ENCODE assay signal across 16 cellular contexts in the genomic region with DNA sequence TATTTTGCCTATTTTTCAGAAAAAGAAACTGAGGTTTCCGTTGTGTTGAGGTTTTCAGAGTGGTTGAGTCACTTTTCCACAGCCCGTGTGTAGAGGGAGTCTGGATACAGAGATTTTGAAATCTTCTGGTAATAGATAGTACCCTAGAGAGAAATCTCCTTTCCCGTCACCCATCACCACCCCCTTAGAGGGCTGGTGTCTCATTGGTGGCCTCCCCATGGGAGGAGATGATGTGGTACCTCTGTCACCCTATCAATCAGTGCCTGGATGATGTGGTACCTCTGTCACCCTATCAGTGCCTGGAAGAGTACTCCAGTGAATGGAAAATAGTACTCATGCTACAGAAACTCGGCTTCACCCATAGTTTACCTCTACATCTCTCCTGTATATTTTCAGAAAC. TPM values are rescaled to one million over a fixed set of nuclear protein-coding genes. Genes with fewer than 3 reads are reported as not detected.
DNase-seq lines count a peak whose midpoint lies in the region; ATAC-seq, FAIRE-seq and TF ChIP-seq lines count a peak whose summit lies in the region.
"Had no signal": no experiment of that assay in that cellular context is flagged by ENCODE, and none has a peak within 500 bp of the region (broad histone marks: within the 10 kb centered on the region; RNA-seq: fewer than 3 reads in every experiment).

No MANE protein-coding gene starts in this region.

- peaks cover 32% of the 10 kb centered on the region for H3K4me1 ChIP-seq in astrocyte (ENCODE audit: insufficient read depth, low read length)
- peaks cover 12% of the 10 kb centered on the region for H3K4me1 ChIP-seq in mesenchymal stem cell (ENCODE audit: control insufficient read depth, insufficient read depth, low read depth, low read length)

- no peaks in the 10 kb centered on the region for H3K9me3 ChIP-seq in astrocyte (ENCODE audit: insufficient read depth, low read depth, low read length)
- H3K9me3 ChIP-seq in mesenchymal stem cell (ENCODE audit: control insufficient read depth, low read length) = peaks cover 3% of the 10 kb centered on the region

- no peak overlapping the region for H2BK120ac ChIP-seq in mesenchymal stem cell (ENCODE audit: low read depth, low read length)

- 100% methylated on average over 1 of the region's 4 CpGs for WGBS in mesenchymal stem cell

- FAIRE-seq in astrocyte (lab: Jason Lieb, UNC) = no peak
- FAIRE-seq: H1, HepG2, urothelium cell line had no signal

- H3K4me1 Mint-ChIP-seq in activated T-cell treated with anti-CD3 and anti-CD28 coated beads, Interleukin-2, amount 50 U/mL, for 72 hours (ENCODE audit: low read depth) = peaks cover 21% of the 10 kb centered on the region
- H3K4me1 Mint-ChIP-seq in astrocyte (ENCODE audit: low read depth, unreplicated experiment) = peaks cover 23% of the 10 kb centered on the region

- H3K9me3 Mint-ChIP-seq in activated T-cell treated with anti-CD3 and anti-CD28 coated beads, Interleukin-2, amount 50 U/mL, for 72 hours = peaks cover 0 to 5% of the 10 kb centered on the region in 2 donors
- peaks cover 14% of the 10 kb centered on the region for H3K9me3 Mint-ChIP-seq in astrocyte (ENCODE audit: unreplicated experiment)

- H3K36me3 ChIP-seq in astrocyte (ENCODE audit: insufficient read depth, low read length) (no peaks in the 10 kb centered on the region), mesenchymal stem cell (ENCODE audit: control insufficient read depth in 1 of 2, insufficient read depth in 2 of 2, low read depth in 1 of 2, low read length in 2 of 2) (no peaks in the 10 kb centered on the region)

- H3K27ac ChIP-seq in astrocyte (ENCODE audit: low read depth, low read length) (peak overlapping the region; percentile 68), mesenchymal stem cell (ENCODE audit: low read length, poor library complexity, severe bottlenecking) (no peak overlapping the region), temporal lobe (ENCODE audit: low read depth, low read length) (peak overlapping the region; percentile 63)

- peak overlapping the region; percentile 23 for H3K9ac ChIP-seq in astrocyte (ENCODE audit: low read length)
- H3K9ac ChIP-seq in mesenchymal stem cell (ENCODE audit: low read length) = peak overlapping the region; percentile 54

- H3K4me2 ChIP-seq in astrocyte (ENCODE audit: low read length) = peak overlapping the region; percentile 76
- H3K4me2 ChIP-seq in mesenchymal stem cell (ENCODE audit: low read length, poor library complexity, severe bottlenecking) = no peak overlapping the region

- ATAC-seq in activated T-cell treated with anti-CD3 and anti-CD28 coated beads, Interleukin-2, amount 50 U/mL, for 72 hours (replicated peaks in 1 of 2) = peak; percentile 87 to 96
- ATAC-seq: effector memory CD8-positive, alpha-beta T cell; HepG2 had no signal

- H4K91ac ChIP-seq in mesenchymal stem cell (ENCODE audit: low read length) = no peak overlapping the region

- H3K27me3 ChIP-seq in astrocyte (ENCODE audit: insufficient read depth, low read length) = no peaks in the 10 kb centered on the region
- H3K27me3 ChIP-seq in mesenchymal stem cell (ENCODE audit: control insufficient read depth in 1 of 2, insufficient read depth in 1 of 2, low read length in 2 of 2) = no peaks in the 10 kb centered on the region

- H3K27ac Mint-ChIP-seq in activated T-cell treated with anti-CD3 and anti-CD28 coated beads, Interleukin-2, amount 50 U/mL, for 72 hours = no peak overlapping the region
- H3K27ac Mint-ChIP-seq in astrocyte (ENCODE audit: unreplicated experiment) = no peak overlapping the region
- H3K27ac Mint-ChIP-seq: activated naive CD8-positive, alpha-beta T cell treated with anti-CD3 and anti-CD28 coated beads, Interleukin-2, amount 10 ng/mL, durations not matched to agents 7 days and 5 days had no signal

- H3K4ac ChIP-seq in mesenchymal stem cell (ENCODE audit: low read depth in 1 of 2, low read length in 2 of 2) = no peak overlapping the region

- H2AFZ ChIP-seq in astrocyte (ENCODE audit: low read depth, low read length) (no peak overlapping the region), mesenchymal stem cell (ENCODE audit: low read depth, low read length) (no peak overlapping the region)

- no peaks in the 10 kb centered on the region for H3K79me2 ChIP-seq in astrocyte (ENCODE audit: insufficient read depth, low read length)

- H3K14ac ChIP-seq in mesenchymal stem cell (ENCODE audit: low read length in 2 of 2) = no peak overlapping the region

- H3K4me3 ChIP-seq in astrocyte (ENCODE audit: insufficient read depth, low read depth, low read length) = no peak overlapping the region
- H3K4me3 ChIP-seq in mesenchymal stem cell (ENCODE audit: insufficient read depth in 1 of 2, low read depth in 1 of 2, low read length in 2 of 2) = peak overlapping the region in 1 of 2 experiments; percentile 54

- peak overlapping the region; percentile 46 to 82 for H2BK12ac ChIP-seq in mesenchymal stem cell (ENCODE audit: low read length in 2 of 2)

- no peak overlapping the region for H2AK5ac ChIP-seq in mesenchymal stem cell (ENCODE audit: low read length, severe bottlenecking)

- no peak overlapping the region for H2BK15ac ChIP-seq in mesenchymal stem cell (ENCODE audit: low read depth, poor library complexity, severe bottlenecking)

- no peaks in the 10 kb centered on the region for H4K20me1 ChIP-seq in astrocyte (ENCODE audit: insufficient read depth, low read length)

- H3K27me3 Mint-ChIP-seq in activated T-cell treated with anti-CD3 and anti-CD28 coated beads, Interleukin-2, amount 50 U/mL, for 72 hours (ENCODE audit: low read depth) = peaks cover 13% of the 10 kb centered on the region
- no peaks in the 10 kb centered on the region for H3K27me3 Mint-ChIP-seq in astrocyte (ENCODE audit: low read depth, unreplicated experiment)
- H3K27me3 Mint-ChIP-seq: activated naive CD8-positive, alpha-beta T cell treated with anti-CD3 and anti-CD28 coated beads, Interleukin-2, amount 10 ng/mL, durations not matched to agents 7 days and 5 days had no signal

- H3K18ac ChIP-seq in mesenchymal stem cell (ENCODE audit: low read depth in 1 of 2, low read length in 2 of 2) = peak overlapping the region; percentile 44 to 64

- no peak overlapping the region for H2BK5ac ChIP-seq in mesenchymal stem cell (ENCODE audit: low read depth, low read length, poor library complexity, severe bottlenecking)

- DNase-seq in activated T-cell treated with anti-CD3 and anti-CD28 coated beads, Interleukin-2, amount 50 U/mL, for 72 hours = no peak
- DNase-seq in activated T-cell treated with anti-CD3 and anti-CD28 coated beads for 4 hours = no peak
- peak; percentile 49 for DNase-seq in astrocyte (ENCODE audit: low read depth)
- peak; percentile 36 for DNase-seq in mesenchymal stem cell
- no peak for DNase-seq in MV-4-11 (lab: John Stamatoyannopoulos, UW)
- DNase-seq in HuH-7.5 (ENCODE audit: low spot score) = no peak
- DNase-seq in medulla oblongata (ENCODE audit: extremely low spot score) = no peak
- DNase-seq: activated naive CD8-positive, alpha-beta T cell treated with anti-CD3 and anti-CD28 coated beads, Interleukin-2, amount 10 ng/mL, durations not matched to agents 7 days and 5 days; effector memory CD8-positive, alpha-beta T cell; mesendoderm; NCI-H1436 treated with DMSO at 0.1 percent for 48 hours; SW 1271 had no signal

- H3K4me3 Mint-ChIP-seq in activated T-cell treated with anti-CD3 and anti-CD28 coated beads, Interleukin-2, amount 50 U/mL, for 72 hours = peak overlapping the region in 1 of 2 donors; percentile 19
- H3K4me3 Mint-ChIP-seq in astrocyte (ENCODE audit: unreplicated experiment) = no peak overlapping the region
- H3K4me3 Mint-ChIP-seq: activated naive CD8-positive, alpha-beta T cell treated with anti-CD3 and anti-CD28 coated beads, Interleukin-2, amount 10 ng/mL, durations not matched to agents 7 days and 5 days; effector memory CD8-positive, alpha-beta T cell had no signal

- no peak overlapping the region for H3K23ac ChIP-seq in mesenchymal stem cell (ENCODE audit: low read length in 2 of 2)

- no peaks in the 10 kb centered on the region for H3K79me1 ChIP-seq in mesenchymal stem cell (replicated peaks; ENCODE audit: low read length, poor library complexity, severe bottlenecking)

- H3K36me3 Mint-ChIP-seq in activated T-cell treated with anti-CD3 and anti-CD28 coated beads, Interleukin-2, amount 50 U/mL, for 72 hours (ENCODE audit: insufficient read depth in 2 of 2) = no peaks in the 10 kb centered on the region
- H3K36me3 Mint-ChIP-seq in astrocyte (ENCODE audit: low read depth, unreplicated experiment) = no peaks in the 10 kb centered on the region
- H3K36me3 Mint-ChIP-seq: activated naive CD8-positive, alpha-beta T cell treated with anti-CD3 and anti-CD28 coated beads, Interleukin-2, amount 10 ng/mL, durations not matched to agents 7 days and 5 days had no signal

- no peak for TF ChIP-seq CTCF in astrocyte (IDR thresholded peaks at IDR 0.05; ENCODE audit: insufficient read depth, low read depth, low read length)

- peak overlapping the region; percentile 61 for H4K8ac ChIP-seq in mesenchymal stem cell (ENCODE audit: low read length)

RNA-seq across cellular contexts. Expression of gene SERP2, which starts 42.2 kb away (rescaled TPM):
- total RNA-seq in activated T-cell treated with anti-CD3 and anti-CD28 coated beads, Interleukin-2, amount 50 U/mL, for 72 hours = 1 to 10 TPM; 1.0 to 3.6 TPM
- total RNA-seq in astrocyte (2.4 and 3.5 TPM in 2 replicates), temporal lobe (28.0 TPM)
- 3.4 TPM for polyA plus RNA-seq in mesenchymal stem cell (2013, experiment 1 of 2)
- polyA plus RNA-seq in mesenchymal stem cell (2013, experiment 2 of 2) = 3.5 TPM
- total RNA-seq: HepG2 had no signal
- polyA plus RNA-seq: HepG2 had no signal

Comparison
In these comparisons a context has a peak if more than half of its experiments do, and no peak if none do; other contexts are left out.
1. DNase-seq: peak in astrocyte (single experiment) and mesenchymal stem cell (single experiment); none in activated T-cell treated with anti-CD3 and anti-CD28 coated beads, Interleukin-2, amount 50 U/mL, for 72 hours (0 of 2), activated T-cell treated with anti-CD3 and anti-CD28 coated beads for 4 hours (single experiment), MV-4-11 (single experiment), HuH-7.5 (single experiment) and medulla oblongata (single experiment).